Comparison of ENCODE assay signal across 2 cellular contexts in genomic region chr17:50527949-50528474, GRCh38.
TF ChIP-seq lines count a peak whose summit lies in the region.

No MANE protein-coding gene starts in this region.

TF ChIP-seq in HEK293T, 16 proteins besides CTCF, POLR2A, EP300 and RAD21:
- TF ChIP-seq FOXA1 (IDR thresholded peaks at IDR 0.05) (no peak), PKNOX1 (IDR thresholded peaks at IDR 0.05) (peak; percentile 54), CTBP1 (IDR thresholded peaks at IDR 0.05; ENCODE audit: borderline replicate concordance) (no peak), LEF1 (IDR thresholded peaks at IDR 0.05; ENCODE audit: borderline replicate concordance) (no peak), FOXM1 (IDR thresholded peaks at IDR 0.05; ENCODE audit: borderline replicate concordance) (no peak), TARDBP (IDR thresholded peaks at IDR 0.05) (no peak), BHLHE40 (IDR thresholded peaks at IDR 0.05; ENCODE audit: borderline replicate concordance) (no peak), ZNF384 (IDR thresholded peaks at IDR 0.05) (no peak)
TF ChIP-seq in HEK293T: peak in this region for 1.

TF ChIP-seq in H1, 55 proteins besides CTCF, POLR2A, EP300 and RAD21:
- no peak for TF ChIP-seq KDM1A (IDR thresholded peaks at IDR 0.05; ENCODE audit: borderline replicate concordance, low read length)
- TF ChIP-seq FOSL1 (IDR thresholded peaks at IDR 0.05; ENCODE audit: insufficient read depth, low read depth, low read length) = no peak
- TF ChIP-seq BRCA1 (IDR thresholded peaks at IDR 0.05; ENCODE audit: low read depth, low read length) = no peak
